In the genomic region with DNA sequence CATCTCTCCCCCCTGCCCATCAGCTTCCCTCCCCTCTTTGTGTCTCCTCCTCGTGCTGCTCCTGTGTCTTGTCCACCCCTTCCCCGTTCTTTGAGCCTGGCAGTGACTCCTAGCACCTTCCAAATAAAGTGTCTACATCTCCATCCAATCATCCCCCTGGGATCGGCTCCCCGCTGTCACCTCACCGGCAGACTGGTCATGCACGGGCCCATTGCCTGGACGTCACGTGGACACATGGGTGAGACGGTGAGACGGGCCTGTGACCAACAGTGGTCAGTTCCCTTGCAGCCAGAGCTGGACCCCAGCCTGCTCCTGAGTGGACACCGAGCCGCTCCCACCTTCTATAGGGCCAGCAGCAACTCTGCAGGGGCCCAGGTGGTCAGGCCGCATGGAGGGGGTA, we compare ENCODE assay signal across 16 cellular contexts.
"Had no signal": no experiment of that assay in that cellular context is flagged by ENCODE, and none has a peak within 500 bp of the region (broad histone marks: within the 10 kb centered on the region; RNA-seq: fewer than 3 reads in every experiment).

No MANE protein-coding gene starts in this region.

- H3K36me3 ChIP-seq: right atrium auricular region, uterus had no signal

- H3K27me3 Mint-ChIP-seq: naive B cell had no signal

- ATAC-seq: left lung had no signal

- H3K4me3 Mint-ChIP-seq: activated naive CD4-positive, alpha-beta T cell treated with anti-CD3 and anti-CD28 coated beads for 36 hours had no signal

- H3K27ac ChIP-seq: coronary artery, esophagus muscularis mucosa, hepatocyte, left lung, right atrium auricular region, tibial nerve, uterus had no signal

- DNase-seq: activated CD8-positive, alpha-beta memory T cell treated with anti-CD3 and anti-CD28 coated beads, Interleukin-2, amount 50 U/mL, for 48 hours; activated naive CD4-positive, alpha-beta T cell treated with anti-CD3 and anti-CD28 coated beads for 36 hours; effector CD4-positive, alpha-beta T cell; kidney; left lung; naive B cell; nucleus accumbens; stimulated activated CD4-positive, alpha-beta T cell treated with anti-CD3 and anti-CD28 coated beads, Interleukin-2, amount 100 ng/mL, for 48 hours; stimulated activated naive CD4-positive, alpha-beta T cell; T1000; uterus had no signal

- H3K9me3 ChIP-seq: uterus had no signal

- H3K27ac Mint-ChIP-seq: activated naive CD4-positive, alpha-beta T cell treated with anti-CD3 and anti-CD28 coated beads for 36 hours had no signal

- H3K4me3 ChIP-seq: coronary artery, esophagus muscularis mucosa, hepatocyte, left lung, right atrium auricular region, tibial nerve, uterus had no signal

- H3K27me3 ChIP-seq: esophagus muscularis mucosa, hepatocyte, left lung, right atrium auricular region, tibial nerve, uterus had no signal

- H3K4me1 ChIP-seq: esophagus muscularis mucosa, right atrium auricular region, tibial nerve, uterus had no signal
